Comparison of ENCODE assay signal across 8 cellular contexts in genomic region chr19:7292950-7293794, GRCh38. TPM values are rescaled to one million over a fixed set of nuclear protein-coding genes. Genes with fewer than 3 reads are reported as not detected.
DNase-seq lines count a peak whose midpoint lies in the region; ATAC-seq and TF ChIP-seq lines count a peak whose summit lies in the region.

No MANE protein-coding gene starts in this region.

- H3K4me3 ChIP-seq in HUES48 (ENCODE audit: low read depth, low read length) = peak overlapping the region; percentile 78
- H3K4me3 ChIP-seq in breast epithelium = peak overlapping the region; percentile 97 to 98 (median 97)
- peak overlapping the region; percentile 80 to 83 for H3K4me3 ChIP-seq in left lung

- H3K4me1 ChIP-seq in HUES48 (ENCODE audit: control insufficient read depth, insufficient read depth, low read length) = peaks cover 17% of the 10 kb centered on the region; the same call in 1 of the 2 replicates
- H3K4me1 ChIP-seq in breast epithelium = no peaks in the 10 kb centered on the region
- H3K4me1 ChIP-seq in left lung = peaks cover 13 to 27% of the 10 kb centered on the region in 2 donors

- H3K27ac ChIP-seq in HUES48 (ENCODE audit: low read depth, low read length) = no peak overlapping the region
- peak overlapping the region; percentile 93 to 95 for H3K27ac ChIP-seq in breast epithelium
- no peak overlapping the region for H3K27ac ChIP-seq in left lung
- peak overlapping the region; percentile 93 for H3K27ac ChIP-seq in substantia nigra (ENCODE audit: low read depth, low read length, poor library complexity, severe bottlenecking)

- no peaks in the 10 kb centered on the region for H3K9me3 ChIP-seq in HUES48 (ENCODE audit: control insufficient read depth, insufficient read depth, low read length)
- H3K9me3 ChIP-seq in breast epithelium = no peaks in the 10 kb centered on the region
- no peaks in the 10 kb centered on the region for H3K9me3 ChIP-seq in left lung

- intact Hi-C loops in breast epithelium (cut with DNase I; ENCODE audit: low total_unique reads) (loop anchor here (5.0 kb wide), 1 partner anchor 1009 kb away; no protein-coding TSS in a partner anchor), left lung (cut with DNase I) (loop anchor here in 1 of 2 donors (10.0 kb wide), 1 partner anchor 88 kb away; no protein-coding TSS in a partner anchor)

- ATAC-seq in left lung = peak; percentile 18
- ATAC-seq in GM21526 (IDR thresholded peaks at IDR 0.05; ENCODE audit: low FRiP score, unreplicated experiment) = no peak
- no peak for ATAC-seq in HG03571 (IDR thresholded peaks at IDR 0.05; ENCODE audit: unreplicated experiment)

- TF ChIP-seq CTCF in breast epithelium (IDR thresholded peaks at IDR 0.05) (no peak), left lung (IDR thresholded peaks at IDR 0.05) (no peak)

- DNase-seq in GM03348 (ENCODE audit: low spot score) = peak; percentile 40
- peak; percentile 27 to 58 for DNase-seq in breast epithelium (ENCODE audit: low spot score in 2 of 2)
- DNase-seq in left lung = peak; percentile 37 to 85
- peak in 19 of 49 donors; percentile 4 to 69 (median 12) for DNase-seq in substantia nigra (lab: John Stamatoyannopoulos, UW)
- DNase-seq in T-helper 9 cell = no peak

- H3K27me3 ChIP-seq in HUES48 (ENCODE audit: control insufficient read depth, insufficient read depth, low read length) = peaks cover 9% of the 10 kb centered on the region; the same call in 1 of the 2 replicates
- no peaks in the 10 kb centered on the region for H3K27me3 ChIP-seq in breast epithelium
- H3K27me3 ChIP-seq in left lung = peaks cover 0 to 27% of the 10 kb centered on the region in 2 donors

- H3K9ac ChIP-seq in HUES48 (ENCODE audit: low read depth, low read length) = peak overlapping the region; percentile 40; the same call in 1 of the 2 replicates

- H3K36me3 ChIP-seq in HUES48 (ENCODE audit: control insufficient read depth, insufficient read depth, low read length) (no peaks in the 10 kb centered on the region), breast epithelium (no peaks in the 10 kb centered on the region), left lung (no peaks in the 10 kb centered on the region)

- no peak for TF ChIP-seq POLR2A in breast epithelium (IDR thresholded peaks at IDR 0.05)

RNA-seq across cellular contexts. Expression of gene INSR, which starts 1.0 kb away (rescaled TPM):
- total RNA-seq in breast epithelium = 100 to 1,000 TPM in 2 of 3 donors, 10 to 100 TPM in 1; 66.3 to 108 (median 104) TPM
- total RNA-seq in left lung = 10 to 100 TPM; 21.2 to 22.8 TPM

RNA-seq across cellular contexts. Expression of gene ARHGEF18, which starts 55.6 kb away (rescaled TPM):
- total RNA-seq in breast epithelium (10 to 100 TPM; 16.8 to 23.3 (median 22.9) TPM), left lung (10 to 100 TPM; 42.8 to 61.2 TPM)

Comparison
In these comparisons a context has a peak if more than half of its experiments do, and no peak if none do; other contexts are left out.
1. H3K27ac ChIP-seq: peak in breast epithelium (2 of 2) and substantia nigra (single experiment); none in HUES48 (single experiment) and left lung (0 of 2).
2. Peak in every context shown above with its lines, with median percentiles within 50 percentile points of each other: H3K4me3 ChIP-seq.